Comparison of ENCODE assay signal across 7 cellular contexts in genomic region chr6:1917628-1918371, GRCh38.
A peak's percentile ranks its signal among the peaks of the same experiment; 100 is the strongest.
DNase-seq lines count a peak whose midpoint lies in the region; ATAC-seq and TF ChIP-seq lines count a peak whose summit lies in the region.

No MANE protein-coding gene starts in this region.

- H3K56ac ChIP-seq in IMR-90 (ENCODE audit: extremely low read depth, insufficient read depth, low read length): 0 out of 2 replicates have a peak overlapping the region, but pooled peaks have one; percentile 18

- dilution Hi-C loops in IMR-90 (cut with HindIII; ENCODE audit: low sequenced_read_pairs, unreplicated experiment): no loop called here

- H3K27ac ChIP-seq in IMR-90 (ENCODE audit: insufficient read depth, low read length): peak overlapping the region; percentile 0; the same call in 1 of the 2 replicates
- no peak overlapping the region for H3K27ac ChIP-seq in vagina

- H2BK120ac ChIP-seq in IMR-90 (ENCODE audit: low read depth, low read length): peak overlapping the region; percentile 97

- intact Hi-C loops in IMR-90 (cut with micrococcal nuclease): no loop called here
- intact Hi-C loops in vagina (cut with DNase I): loop anchor here (10.0 kb wide), 1 partner anchor 303 kb away; no protein-coding TSS in a partner anchor

- no peak for TF ChIP-seq POLR2A in IMR-90 (IDR thresholded peaks at IDR 0.05; ENCODE audit: low read depth, low read length)
- no peak for TF ChIP-seq POLR2A in vagina (IDR thresholded peaks at IDR 0.05)

- H4K91ac ChIP-seq in IMR-90 (ENCODE audit: insufficient read depth, low read depth, low read length): peak overlapping the region; percentile 60

- H3K36me3 ChIP-seq in IMR-90 (ENCODE audit: control insufficient read depth, insufficient read depth, low read length) (no peaks in the 10 kb centered on the region), vagina (no peaks in the 10 kb centered on the region)

- no peaks in the 10 kb centered on the region for H3K79me1 ChIP-seq in IMR-90 (ENCODE audit: low read depth in 1 of 2, low read length in 2 of 2)

- H3K4me3 Mint-ChIP-seq in activated T-helper 17 cell treated with anti-CD3 and anti-CD28 coated beads, Interleukin-2, amount 50 U/mL, for 72 hours: no peak overlapping the region

- H3K4me2 ChIP-seq in IMR-90 (ENCODE audit: low read depth, low read length): peak overlapping the region; percentile 18; the same call in 1 of the 2 replicates

- no TSS peak for BruUV-seq in IMR-90 (replicated peaks; lab: Mats Ljungman, UMichigan)

- H3K4me1 Mint-ChIP-seq in activated T-helper 17 cell treated with anti-CD3 and anti-CD28 coated beads, Interleukin-2, amount 50 U/mL, for 72 hours: peaks cover 13% of the 10 kb centered on the region

- H2AFZ ChIP-seq in IMR-90 (replicated peaks; ENCODE audit: low read length, poor library complexity): peak overlapping the region; percentile 74

- H3K9me3 ChIP-seq in IMR-90 (ENCODE audit: control insufficient read depth, insufficient read depth, low read length): no peaks in the 10 kb centered on the region
- H3K9me3 ChIP-seq in vagina: no peaks in the 10 kb centered on the region

- peak overlapping the region; percentile 31; the same call in 1 of the 3 replicates for H2BK15ac ChIP-seq in IMR-90 (ENCODE audit: low read depth, low read length)

- ATAC-seq in IMR-90 (ENCODE audit: low read depth): peak; percentile 89
- peak; percentile 99 for ATAC-seq in activated T-helper 17 cell treated with anti-CD3 and anti-CD28 coated beads, Interleukin-2, amount 50 U/mL, for 72 hours (replicated peaks)
- no peak for ATAC-seq in HG02571 (IDR thresholded peaks at IDR 0.05; ENCODE audit: unreplicated experiment)

- TF ChIP-seq CTCF in IMR-90 (conservative IDR thresholded peaks at IDR 0.05; ENCODE audit: low read depth, low read length): no peak
- TF ChIP-seq CTCF in GM13976 (IDR thresholded peaks at IDR 0.05; ENCODE audit: borderline replicate concordance, control extremely low read depth, extremely low read depth, insufficient read depth, missing control alignments): no peak
- no peak for TF ChIP-seq CTCF in vagina (IDR thresholded peaks at IDR 0.05)

- H3K4me3 ChIP-seq in IMR-90 (ENCODE audit: insufficient read depth, low read depth, low read length): no peak overlapping the region
- H3K4me3 ChIP-seq in vagina: no peak overlapping the region

- TF ChIP-seq RAD21 in IMR-90 (IDR thresholded peaks at IDR 0.05; ENCODE audit: low read length): no peak; the same call in 1 of the 2 replicates

- H3K27me3 Mint-ChIP-seq in activated T-helper 17 cell treated with anti-CD3 and anti-CD28 coated beads, Interleukin-2, amount 50 U/mL, for 72 hours: no peaks in the 10 kb centered on the region

- H3K18ac ChIP-seq in IMR-90 (ENCODE audit: low read depth, low read length): peak overlapping the region; percentile 66; the same call in 1 of the 2 replicates

- H3K27me3 ChIP-seq in IMR-90 (ENCODE audit: control insufficient read depth, insufficient read depth, low read length): no peaks in the 10 kb centered on the region
- H3K27me3 ChIP-seq in vagina: no peaks in the 10 kb centered on the region

- H3K9ac ChIP-seq in IMR-90 (ENCODE audit: low read depth, low read length): no peak overlapping the region

- in situ Hi-C loops in IMR-90 (cut with MboI; ENCODE audit: low sequenced_read_pairs) (no loop called here), GM13976 (cut with MboI; ENCODE audit: low sequenced_read_pairs, unreplicated experiment) (no loop called here)

- H3K27ac Mint-ChIP-seq in activated T-helper 17 cell treated with anti-CD3 and anti-CD28 coated beads, Interleukin-2, amount 50 U/mL, for 72 hours: peak overlapping the region; percentile 52

- H2AK5ac ChIP-seq in IMR-90 (ENCODE audit: low read depth, low read length): no peak overlapping the region

- peak overlapping the region; percentile 77; the same call in 1 of the 2 replicates for H2BK20ac ChIP-seq in IMR-90 (ENCODE audit: low read depth, low read length)

- no peak overlapping the region for H4K5ac ChIP-seq in IMR-90 (ENCODE audit: low read depth, low read length)

- peak overlapping the region; percentile 98 for H2BK5ac ChIP-seq in IMR-90 (ENCODE audit: low read depth, low read length, poor library complexity, severe bottlenecking)

- H3K9me3 Mint-ChIP-seq in activated T-helper 17 cell treated with anti-CD3 and anti-CD28 coated beads, Interleukin-2, amount 50 U/mL, for 72 hours: no peaks in the 10 kb centered on the region

- peak overlapping the region; percentile 65; the same call in 1 of the 2 replicates for H3K14ac ChIP-seq in IMR-90 (replicated peaks; ENCODE audit: low read depth, low read length)

- H4K8ac ChIP-seq in IMR-90 (ENCODE audit: low read depth in 2 of 2, low read length in 2 of 2): peak overlapping the region in 1 of 2 experiments; percentile 22; a peak in 3 of 4 replicates

- POLR2A ChIA-PET in IMR-90 (lab: Charles Lee; ENCODE audit: unreplicated experiment): interaction anchor here (0.6 kb wide), 1 partner anchor 293 kb away, joined by 28 read pairs; no protein-coding TSS in a partner anchor

- DNase-seq in IMR-90: peak; percentile 91
- peak; percentile 29 for DNase-seq in inferior parietal cortex (ENCODE audit: extremely low spot score)
- DNase-seq in stimulated activated CD8-positive, alpha-beta memory T cell treated with anti-CD3 and anti-CD28 coated beads, Interleukin-7, amount 100 ng/mL, for 24 hours (ENCODE audit: low read depth): peak; percentile 23
- no peak for DNase-seq in GM13976 (ENCODE audit: low spot score)
- DNase-seq in vagina (ENCODE audit: extremely low spot score in 2 of 2): no peak

- WGBS in IMR-90 (ENCODE audit: extremely low coverage in 2 of 2, insufficient read length in 1 of 2), 2 experiments: no CpG with 5 or more reads among the region's 9 CpGs

- CTCF ChIA-PET in IMR-90 (lab: Yijun Ruan, JAX): interaction anchor here (1.3 kb wide), 1 partner anchor 12 kb away, joined by 5 read pairs; no protein-coding TSS in a partner anchor

- H3K23ac ChIP-seq in IMR-90 (ENCODE audit: low read depth, low read length): peak overlapping the region; percentile 37; the same call in 1 of the 2 replicates

- H3K4ac ChIP-seq in IMR-90 (ENCODE audit: low read depth, low read length): peak overlapping the region; percentile 93

- H4K20me1 ChIP-seq in IMR-90 (ENCODE audit: insufficient read depth, low read length): no peaks in the 10 kb centered on the region

- peaks cover 12% of the 10 kb centered on the region; the same call in 1 of the 2 replicates for H3K9me1 ChIP-seq in IMR-90 (ENCODE audit: insufficient read depth, low read length)

- H3K36me3 Mint-ChIP-seq in activated T-helper 17 cell treated with anti-CD3 and anti-CD28 coated beads, Interleukin-2, amount 50 U/mL, for 72 hours (ENCODE audit: low read depth): no peaks in the 10 kb centered on the region

- no peak overlapping the region for H2AK9ac ChIP-seq in IMR-90 (replicated peaks; ENCODE audit: low read depth, low read length, poor library complexity)

- peaks cover 11% of the 10 kb centered on the region for H3K4me1 ChIP-seq in IMR-90 (ENCODE audit: control insufficient read depth, insufficient read depth, low read length)
- no peaks in the 10 kb centered on the region for H3K4me1 ChIP-seq in vagina

TF ChIP-seq in IMR-90, 13 proteins besides CTCF, POLR2A, EP300 and RAD21:
- TF ChIP-seq NFE2L2 (IDR thresholded peaks at IDR 0.05; ENCODE audit: low read depth, low read length): no peak
- TF ChIP-seq RCOR1 (IDR thresholded peaks at IDR 0.05; ENCODE audit: insufficient replicate concordance, low read length): peak; percentile 57
- no peak for TF ChIP-seq MXI1 (IDR thresholded peaks at IDR 0.05; ENCODE audit: borderline replicate concordance, low read depth, low read length)
- TF ChIP-seq BHLHE40 (IDR thresholded peaks at IDR 0.05; ENCODE audit: low read depth, low read length): peak; percentile 57; the same call in 1 of the 2 replicates
- no peak for TF ChIP-seq SMC3 (IDR thresholded peaks at IDR 0.05; ENCODE audit: low read depth, low read length)
- TF ChIP-seq FOS (IDR thresholded peaks at IDR 0.05; ENCODE audit: low read depth, low read length): peak; percentile 63; the same call in 1 of the 2 replicates
- no peak for TF ChIP-seq ELK1 (IDR thresholded peaks at IDR 0.05; ENCODE audit: borderline replicate concordance, low read depth, low read length)
- no peak for TF ChIP-seq USF2 (IDR thresholded peaks at IDR 0.05; ENCODE audit: low read depth, low read length)
- TF ChIP-seq MAZ (IDR thresholded peaks at IDR 0.05; ENCODE audit: borderline replicate concordance, low read depth, low read length): peak; percentile 38; the same call in 1 of the 2 replicates
- TF ChIP-seq RFX5 (IDR thresholded peaks at IDR 0.05; ENCODE audit: low read depth, low read length): no peak
- TF ChIP-seq CEBPB (IDR thresholded peaks at IDR 0.05; ENCODE audit: low read depth, low read length): no peak
- no peak for TF ChIP-seq CHD1 (IDR thresholded peaks at IDR 0.05; ENCODE audit: low read depth, low read length)
- TF ChIP-seq MAFK (IDR thresholded peaks at IDR 0.05; ENCODE audit: low read depth, low read length): no peak

Comparison
In these comparisons a context has a peak if more than half of its experiments do, and no peak if none do; other contexts are left out.
1. DNase-seq: peak in IMR-90 (single experiment), inferior parietal cortex (single experiment) and stimulated activated CD8-positive, alpha-beta memory T cell treated with anti-CD3 and anti-CD28 coated beads, Interleukin-7, amount 100 ng/mL, for 24 hours (single experiment); none in GM13976 (single experiment) and vagina (0 of 2).